ENCODE assay signal across 8 cellular contexts in the genomic region with DNA sequence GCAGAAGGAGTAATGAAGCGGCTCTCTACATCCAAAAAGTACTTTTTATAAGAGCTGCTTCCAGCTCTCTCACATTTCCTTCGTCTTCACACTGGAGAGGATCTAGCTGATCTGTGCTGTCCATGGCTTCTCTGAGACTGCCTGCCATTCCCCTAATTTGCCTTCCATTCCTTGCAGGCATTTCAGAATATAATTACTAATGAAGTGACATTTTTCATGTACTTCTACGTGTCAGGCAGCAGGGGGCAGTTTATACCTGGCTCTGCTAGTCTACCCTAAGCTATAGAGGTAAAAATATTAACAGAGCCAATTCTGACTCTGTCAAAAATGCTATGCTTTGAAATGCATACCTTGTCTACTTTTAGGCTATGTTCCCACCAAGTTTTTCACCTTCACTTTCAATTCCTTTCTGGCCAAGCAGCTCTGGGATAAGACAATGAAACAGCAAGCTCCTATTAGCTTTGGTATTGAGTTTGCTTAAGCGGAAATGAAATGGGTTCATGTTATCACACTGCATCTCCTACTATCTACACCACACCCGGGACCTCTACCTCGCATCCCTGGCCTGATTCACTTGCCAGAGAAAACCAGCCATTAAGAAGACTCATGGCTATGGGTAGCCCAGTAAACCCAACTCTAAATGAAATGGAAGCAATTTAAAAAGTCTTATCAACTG.
A peak's percentile ranks its signal among the peaks of the same experiment; 100 is the strongest.
DNase-seq lines count a peak whose midpoint lies in the region; ATAC-seq and TF ChIP-seq lines count a peak whose summit lies in the region.

No MANE protein-coding gene starts in this region.

- CTCF ChIA-PET in PC-3 (lab: Charles Lee), result interaction anchor here (0.5 to 1.2 kb wide), 3 partner anchors 100 to 221 kb away, joined by 3 to 21 read pairs (median 3); partner anchors contain the start of gene GAREM1

- H3K27ac ChIP-seq in PC-3 (ENCODE audit: low read length), result no peak overlapping the region

- no peaks in the 10 kb centered on the region for H3K4me1 ChIP-seq in PC-3 (ENCODE audit: insufficient read depth, low read length)

- no peaks in the 10 kb centered on the region for H3K79me2 ChIP-seq in PC-3 (ENCODE audit: low read length)

- no peaks in the 10 kb centered on the region for H3K4me1 Mint-ChIP-seq in endothelial cell (ENCODE audit: unreplicated experiment)

- H3K27me3 Mint-ChIP-seq in endothelial cell (ENCODE audit: unreplicated experiment), result peaks cover 2% of the 10 kb centered on the region

- no peak overlapping the region for H3K4me2 ChIP-seq in PC-3 (ENCODE audit: low read length)

- no peaks in the 10 kb centered on the region for H3K9me3 ChIP-seq in PC-3 (ENCODE audit: low read length)

- POLR2A ChIA-PET in PC-3 (lab: Charles Lee; ENCODE audit: unreplicated experiment), result no interaction called here

- no peaks in the 10 kb centered on the region for H4K20me1 ChIP-seq in PC-3 (ENCODE audit: low read length)

- no peaks in the 10 kb centered on the region for H3K27me3 ChIP-seq in PC-3 (ENCODE audit: low read length)

- no peak overlapping the region for H3K9ac ChIP-seq in PC-3 (ENCODE audit: low read length)

- TF ChIP-seq CTCF in PC-3 (conservative IDR thresholded peaks at IDR 0.05; ENCODE audit: low read depth, low read length) (peak; percentile 62), endothelial cell (IDR thresholded peaks at IDR 0.05; ENCODE audit: unreplicated experiment) (peak; percentile 79)

- no peak overlapping the region for H3K4me3 ChIP-seq in PC-3 (ENCODE audit: low read length)

- H3K36me3 Mint-ChIP-seq in endothelial cell (ENCODE audit: low read depth, unreplicated experiment), result no peaks in the 10 kb centered on the region

- H3K36me3 ChIP-seq in PC-3 (ENCODE audit: low read depth, low read length), result no peaks in the 10 kb centered on the region

- no peaks in the 10 kb centered on the region for H3K9me3 Mint-ChIP-seq in endothelial cell (ENCODE audit: unreplicated experiment)

- intact Hi-C loops in PC-3 (cut with micrococcal nuclease), result loop anchor here (1.0 to 2.0 kb wide), 5 partner anchors 101 to 281 kb away; no protein-coding TSS in a partner anchor

- no peaks in the 10 kb centered on the region for H3K9me2 ChIP-seq in PC-3 (replicated peaks; ENCODE audit: low read length)

- H3K27ac Mint-ChIP-seq in endothelial cell (ENCODE audit: unreplicated experiment), result no peak overlapping the region

- H3F3A ChIP-seq in PC-3 (ENCODE audit: low read length, unreplicated experiment), result no peaks in the 10 kb centered on the region

- H3K4me3 Mint-ChIP-seq in endothelial cell (ENCODE audit: unreplicated experiment), result no peak overlapping the region

- no TSS peak for BruUV-seq in PC-3 (replicated peaks; lab: Mats Ljungman, UMichigan)

- peak; percentile 91 for ATAC-seq in GM19351 (IDR thresholded peaks at IDR 0.05; ENCODE audit: unreplicated experiment)
- peak; percentile 68 for ATAC-seq in PC-3

- DNase-seq in Daoy (ENCODE audit: low read depth) (peak; percentile 30), HK-2 (ENCODE audit: unreplicated experiment) (peak; percentile 2), PC-3 (peak; percentile 30), endothelial cell (ENCODE audit: low spot score) (peak; percentile 56), myocyte (ENCODE audit: low read depth) (peak; percentile 41), NCI-H524 treated with DMSO at 0.1 percent for 48 hours (lab: John Stamatoyannopoulos, UW) (no peak)
- DNase-seq in activated effector memory CD4-positive, alpha-beta T cell treated with Interleukin-2 at 50 U/mL for 16 hours, result no peak

- no peak overlapping the region for H2AFZ ChIP-seq in PC-3 (ENCODE audit: low read length)

Comparison
In these comparisons a context has a peak if more than half of its experiments do, and no peak if none do; other contexts are left out.
1. DNase-seq: peak in Daoy (single experiment), HK-2 (single experiment), PC-3 (single experiment), endothelial cell (single experiment) and myocyte (single experiment); none in NCI-H524 treated with DMSO at 0.1 percent for 48 hours (single experiment) and activated effector memory CD4-positive, alpha-beta T cell treated with Interleukin-2 at 50 U/mL for 16 hours (single experiment).